11 cellular contexts compared by ENCODE assay signal in genomic region chr19:36245210-36246005, GRCh38. TPM values are rescaled to one million over a fixed set of nuclear protein-coding genes. Genes with fewer than 3 reads are reported as not detected.
DNase-seq lines count a peak whose midpoint lies in the region; ATAC-seq and TF ChIP-seq lines count a peak whose summit lies in the region.
"Had no signal": no experiment of that assay in that cellular context is flagged by ENCODE, and none has a peak within 500 bp of the region (broad histone marks: within the 10 kb centered on the region; RNA-seq: fewer than 3 reads in every experiment).

No MANE protein-coding gene starts in this region.

- TF ChIP-seq CTCF in left lung (IDR thresholded peaks at IDR 0.05) (no peak), tibial artery (IDR thresholded peaks at IDR 0.05) (no peak)

- intact Hi-C loops in left lung (cut with DNase I) (no loop called here), tibial artery (cut with DNase I; ENCODE audit: low total_unique reads) (no loop called here)

- H3K4me3 ChIP-seq in left lung (peak overlapping the region; percentile 10 to 22), tibial artery (peak overlapping the region; percentile 9 to 30)

- peaks cover 0 to 6% of the 10 kb centered on the region in 2 donors for H3K4me1 ChIP-seq in left lung
- H3K4me1 ChIP-seq in tibial artery: peaks cover 0 to 14% (median 0%) of the 10 kb centered on the region in 4 donors

- peaks cover 0 to 64% of the 10 kb centered on the region in 2 donors for H3K9me3 ChIP-seq in left lung
- H3K9me3 ChIP-seq in tibial artery: peaks cover 0 to 29% (median 7%) of the 10 kb centered on the region in 3 donors

- peaks cover 5 to 18% of the 10 kb centered on the region in 2 donors for H3K27me3 ChIP-seq in left lung
- H3K27me3 ChIP-seq in tibial artery: no peaks in the 10 kb centered on the region

- H3K36me3 ChIP-seq in left lung (no peaks in the 10 kb centered on the region), tibial artery (peaks cover 0 to under 1% (median 0%) of the 10 kb centered on the region in 3 donors)

- DNase-seq in DMS53 (lab: John Stamatoyannopoulos, UW) (peak; percentile 69), DMS53 treated with DMSO at 0.1 percent for 48 hours (lab: John Stamatoyannopoulos, UW; ENCODE audit: unreplicated experiment) (no peak), dermis blood vessel endothelial cell (peak; percentile 16), left lung (no peak), tibial artery (no peak)
- no peak for DNase-seq in activated effector memory CD4-positive, alpha-beta T cell treated with Interleukin-2 at 50 U/mL for 16 hours
- DNase-seq: activated T-cell treated with anti-CD3 and anti-CD28 coated beads, Interleukin-2, amount 50 U/mL, for 24 hours; SHP77 treated with DMSO at 0.1 percent for 48 hours had no signal

- H3K27ac ChIP-seq in left lung (no peak overlapping the region), tibial artery (no peak overlapping the region)
- H3K27ac ChIP-seq: 22Rv1 had no signal

- peak; percentile 38 for ATAC-seq in left lung
- no peak for ATAC-seq in GM19324 (IDR thresholded peaks at IDR 0.05; ENCODE audit: low FRiP score, unreplicated experiment)
- no peak for ATAC-seq in GM18502 (IDR thresholded peaks at IDR 0.05; ENCODE audit: poor library complexity, unreplicated experiment)

RNA-seq across cellular contexts. Expression of gene ZNF146, which starts 30.5 kb away (rescaled TPM):
- total RNA-seq in dermis blood vessel endothelial cell: 123 and 131 TPM in 2 replicates
- total RNA-seq in left lung: 10 to 100 TPM; 42.8 to 47.7 TPM

RNA-seq across cellular contexts. Expression of gene ZNF565, which starts 30.9 kb away (rescaled TPM):
- total RNA-seq in dermis blood vessel endothelial cell (2.4 and 6.5 TPM in 2 replicates), left lung (1 to 10 TPM; 3.2 to 3.5 TPM)

Comparison
In these comparisons a context has a peak if more than half of its experiments do, and no peak if none do; other contexts are left out.
1. DNase-seq: peak in DMS53 (single experiment) and dermis blood vessel endothelial cell (single experiment); none in DMS53 treated with DMSO at 0.1 percent for 48 hours (single experiment), left lung (0 of 2), tibial artery (0 of 2) and activated effector memory CD4-positive, alpha-beta T cell treated with Interleukin-2 at 50 U/mL for 16 hours (single experiment).